ENCODE assay signal across 8 cellular contexts in genomic region chr11:77819411-77819920, GRCh38. TPM values are rescaled to one million over a fixed set of nuclear protein-coding genes. Genes with fewer than 3 reads are reported as not detected.
DNase-seq lines count a peak whose midpoint lies in the region; ATAC-seq, FAIRE-seq and TF ChIP-seq lines count a peak whose summit lies in the region.

No MANE protein-coding gene starts in this region.

- intact Hi-C loops in mammary epithelial cell (cut with micrococcal nuclease): no loop called here

- ATAC-seq in GM18907 (IDR thresholded peaks at IDR 0.05; ENCODE audit: unreplicated experiment) (peak; percentile 53), HG03159 (IDR thresholded peaks at IDR 0.05; ENCODE audit: unreplicated experiment) (peak; percentile 54)

- H3K27ac ChIP-seq in WERI-Rb-1: peak overlapping the region; percentile 95
- H3K27ac ChIP-seq in mammary epithelial cell (ENCODE audit: insufficient read depth, low read depth, low read length): peak overlapping the region; percentile 60
- H3K27ac ChIP-seq in small intestine (ENCODE audit: low read depth in 1 of 2, low read length in 1 of 2): peak overlapping the region; percentile 91 to 93

- H3K36me3 ChIP-seq in WERI-Rb-1 (peaks cover 5% of the 10 kb centered on the region), mammary epithelial cell (ENCODE audit: insufficient read depth, low read length) (no peaks in the 10 kb centered on the region), small intestine (ENCODE audit: control insufficient read depth in 2 of 2, insufficient read depth in 2 of 2, low read length in 2 of 2) (no peaks in the 10 kb centered on the region)

- 2% methylated on average over 17 of the region's 19 CpGs for WGBS in mammary epithelial cell (ENCODE audit: low coverage, missing lambda C conversion rate)
- WGBS in small intestine, 3 donors: 0 to 1% (median 0%) methylated on average over 19 of the region's 19 CpGs

- no peaks in the 10 kb centered on the region for H3K27me3 ChIP-seq in WERI-Rb-1 (ENCODE audit: insufficient read depth, low read depth, severe bottlenecking)
- H3K27me3 ChIP-seq in mammary epithelial cell (ENCODE audit: insufficient read depth, low read length): no peaks in the 10 kb centered on the region
- H3K27me3 ChIP-seq in small intestine (ENCODE audit: control insufficient read depth in 2 of 2, insufficient read depth in 2 of 2, low read length in 2 of 2): no peaks in the 10 kb centered on the region

- peak; percentile 79 for DNase-seq in ACHN
- peak; percentile 75 for DNase-seq in NCI-H2196 treated with DMSO at 0.1 percent for 48 hours (lab: John Stamatoyannopoulos, UW; ENCODE audit: unreplicated experiment)
- peak; percentile 81 for DNase-seq in WERI-Rb-1
- DNase-seq in mammary epithelial cell: peak; percentile 84
- DNase-seq in iPS-NIHi7 (ENCODE audit: extremely low spot score): peak; percentile 87
- DNase-seq in small intestine: peak; percentile 81

- CTCF ChIA-PET in mammary epithelial cell (lab: Charles Lee; ENCODE audit: low non-redundant PET): no interaction called here

- no peaks in the 10 kb centered on the region for H4K20me1 ChIP-seq in mammary epithelial cell (ENCODE audit: insufficient read depth, low read length)

- H3K4me3 ChIP-seq in WERI-Rb-1 (ENCODE audit: low read depth, low read length) (peak overlapping the region; percentile 100), mammary epithelial cell (replicated peaks in 1 of 3; ENCODE audit: insufficient read depth in 1 of 3, low read depth in 2 of 3, low read length in 3 of 3) (peak overlapping the region; percentile 93 to 99 (median 98)), small intestine (ENCODE audit: low read depth in 1 of 2, low read length in 2 of 2) (peak overlapping the region; percentile 96 to 100)

- H3K4me1 ChIP-seq in mammary epithelial cell (ENCODE audit: insufficient read depth, low read length) (peaks cover 5% of the 10 kb centered on the region), small intestine (ENCODE audit: control insufficient read depth in 2 of 2, insufficient read depth in 1 of 2, low read depth in 1 of 2, low read length in 1 of 2) (peaks cover 4% of the 10 kb centered on the region in 2 donors)

- H2AFZ ChIP-seq in mammary epithelial cell (ENCODE audit: low read depth, low read length): peak overlapping the region; percentile 95

- H3K9me3 ChIP-seq in WERI-Rb-1 (ENCODE audit: severe bottlenecking) (no peaks in the 10 kb centered on the region), mammary epithelial cell (replicated peaks; ENCODE audit: insufficient read depth, low read length) (peaks cover 5% of the 10 kb centered on the region), small intestine (ENCODE audit: control insufficient read depth, low read depth) (no peaks in the 10 kb centered on the region)

- H3K79me2 ChIP-seq in mammary epithelial cell (ENCODE audit: insufficient read depth, low read length): peaks cover 61% of the 10 kb centered on the region

- no peak for FAIRE-seq in small intestine (lab: Jason Lieb, UNC)

- peak overlapping the region; percentile 78 for H3K9ac ChIP-seq in mammary epithelial cell (ENCODE audit: insufficient read depth, low read length)

- TF ChIP-seq CTCF in WERI-Rb-1 (IDR thresholded peaks at IDR 0.05; ENCODE audit: low read depth, low read length): no peak
- peak in 1 of 2 donors; percentile 18 for TF ChIP-seq CTCF in mammary epithelial cell (conservative IDR thresholded peaks at IDR 0.05 in 1 of 2, IDR thresholded peaks at IDR 0.05 in 1 of 2; ENCODE audit: extremely low read depth in 1 of 2, insufficient read depth in 1 of 2, low read depth in 1 of 2, low read length in 2 of 2)

- H3K4me2 ChIP-seq in mammary epithelial cell (ENCODE audit: insufficient read depth, low read depth, low read length): peak overlapping the region; percentile 97

- no TSS peak for BruUV-seq in mammary epithelial cell (replicated peaks; lab: Mats Ljungman, UMichigan)

- dilution Hi-C loops in mammary epithelial cell (cut with HindIII; ENCODE audit: low sequenced_read_pairs): no loop called here

- in situ Hi-C loops in ACHN (cut with HindIII; ENCODE audit: low pct_ligation_motif_present, low pct_unique_long_range_greater_than_20kb, low sequenced_read_pairs) (no loop called here), mammary epithelial cell (cut with MboI; ENCODE audit: low sequenced_read_pairs in 2 of 2) (no loop called here)

RNA-seq across cellular contexts. Expression of gene RSF1, which starts 1.1 kb away (rescaled TPM):
- 10 to 100 TPM; 23.0 to 46.6 TPM for total RNA-seq in mammary epithelial cell
- 13.4 TPM for polyA plus RNA-seq in mammary epithelial cell
- polyA minus RNA-seq in mammary epithelial cell: 43.5 TPM
- polyA plus RNA-seq in small intestine: 10 to 100 TPM in 2 of 3 donors, 1 to 10 TPM in 1; 9.8 to 13.5 (median 10.7) TPM

RNA-seq across cellular contexts. Expression of gene AAMDC, which starts 1.5 kb away (rescaled TPM):
- total RNA-seq in mammary epithelial cell: 10 to 100 TPM in 1 of 2 donors, 1 to 10 TPM in 1; 7.8 to 14.0 TPM
- polyA plus RNA-seq in mammary epithelial cell (14.8 TPM), small intestine (100 to 1,000 TPM in 1 of 3 donors, 10 to 100 TPM in 2; 29.5 to 106 (median 76.2) TPM)
- polyA minus RNA-seq in mammary epithelial cell: not detected

Comparison
In these comparisons a context has a peak if more than half of its experiments do, and no peak if none do; other contexts are left out.
1. Peak in every context shown above with its lines: DNase-seq, ATAC-seq, H3K4me3 ChIP-seq and H3K27ac ChIP-seq.